16 cellular contexts compared by ENCODE assay signal in genomic region chr2:39265315-39265714, GRCh38. TPM values are rescaled to one million over a fixed set of nuclear protein-coding genes. Genes with fewer than 3 reads are reported as not detected.
DNase-seq lines count a peak whose midpoint lies in the region; ATAC-seq and TF ChIP-seq lines count a peak whose summit lies in the region.
"Had no signal": no experiment of that assay in that cellular context is flagged by ENCODE, and none has a peak within 500 bp of the region (broad histone marks: within the 10 kb centered on the region; RNA-seq: fewer than 3 reads in every experiment).

No MANE protein-coding gene starts in this region.

- BruUV-seq in OCI-LY7 (replicated peaks; lab: Mats Ljungman, UMichigan), result no TSS peak

- no peaks in the 10 kb centered on the region for H3K79me2 ChIP-seq in OCI-LY7 (ENCODE audit: insufficient read depth, low read depth, low read length)

- POLR2A ChIA-PET in OCI-LY7 (lab: Charles Lee), result interaction anchor here (0.6 to 1.3 kb wide), 3 partner anchors 9 to 1223 kb away, joined by 3 to 6 read pairs (median 4); no protein-coding TSS in a partner anchor

- peak overlapping the region; percentile 77 for H3K27ac ChIP-seq in OCI-LY7 (ENCODE audit: low read depth, low read length, poor library complexity, severe bottlenecking)

- no peaks in the 10 kb centered on the region for H3K27me3 ChIP-seq in GM06990 (replicated peaks; ENCODE audit: control insufficient read depth, insufficient read depth, low read length)
- H3K27me3 ChIP-seq: heart left ventricle had no signal

- intact Hi-C loops in OCI-LY7 (cut with micrococcal nuclease; ENCODE audit: unreplicated experiment) (no loop called here), mucosa of descending colon (cut with DNase I, micrococcal nuclease) (no loop called here)

- H3K4me3 ChIP-seq in GM06990 (replicated peaks; ENCODE audit: low read depth, low read length), result no peak overlapping the region
- H3K4me3 ChIP-seq in OCI-LY7 (ENCODE audit: low read depth, low read length, poor library complexity, severe bottlenecking), result peak overlapping the region; percentile 44
- H3K4me3 ChIP-seq in mucosa of descending colon, result no peak overlapping the region
- H3K4me3 ChIP-seq: heart left ventricle had no signal

- no peak for TF ChIP-seq CTCF in GM06990 (IDR thresholded peaks at IDR 0.05; ENCODE audit: insufficient read depth, low read length, poor library complexity, severe bottlenecking)
- no peak for TF ChIP-seq CTCF in OCI-LY7 (conservative IDR thresholded peaks at IDR 0.05; ENCODE audit: low read length)
- no peak for TF ChIP-seq CTCF in mucosa of descending colon (IDR thresholded peaks at IDR 0.05)

- no peaks in the 10 kb centered on the region for H4K20me1 ChIP-seq in OCI-LY7 (ENCODE audit: insufficient read depth, low read length)

- H3K4me1 ChIP-seq in OCI-LY7 (ENCODE audit: insufficient read depth, low read length, poor library complexity, severe bottlenecking) (peaks cover 33% of the 10 kb centered on the region), mucosa of descending colon (ENCODE audit: low read depth) (peaks cover 13% of the 10 kb centered on the region)

- H3K9me2 ChIP-seq in OCI-LY7 (ENCODE audit: insufficient read depth, low read length), result no peaks in the 10 kb centered on the region

- CTCF ChIA-PET in OCI-LY7 (lab: Charles Lee; ENCODE audit: unreplicated experiment), result no interaction called here

- H3K36me3 ChIP-seq in GM06990 (ENCODE audit: control insufficient read depth, insufficient read depth, low read length) (no peaks in the 10 kb centered on the region), OCI-LY7 (ENCODE audit: insufficient read depth, low read length) (peaks cover 12% of the 10 kb centered on the region), mucosa of descending colon (ENCODE audit: low read depth) (no peaks in the 10 kb centered on the region)

- peak; percentile 25 for DNase-seq in GM06990 (ENCODE audit: extremely low read depth, insufficient read length)
- peak; percentile 39 for DNase-seq in NAMALWA (ENCODE audit: low spot score)
- DNase-seq in OCI-LY7 (ENCODE audit: low spot score), result peak; percentile 53
- DNase-seq in mucosa of descending colon, result no peak
- DNase-seq in kidney tubule cell (ENCODE audit: low spot score), result no peak
- no peak for DNase-seq in HCEC 1CT
- no peak for DNase-seq in dedifferentiated amniotic fluid mesenchymal stem cell (ENCODE audit: extremely low spot score)
- DNase-seq: activated CD4-positive, alpha-beta T cell treated with anti-CD3 and anti-CD28 coated beads, Interleukin-2, amount 10 ng/mL, durations not matched to agents 7 days and 5 days; activated T-cell treated with anti-CD3 and anti-CD28 coated beads, Interleukin-2, amount 50 U/mL, for 48 hours; anterior cingulate cortex; DMS79; heart left ventricle; NCI-H187 treated with DMSO at 0.1 percent for 48 hours; nucleus accumbens; SHP77 had no signal

- H3K4me2 ChIP-seq in OCI-LY7 (ENCODE audit: low read length), result peak overlapping the region; percentile 76

- H3K9me3 ChIP-seq in OCI-LY7 (ENCODE audit: low read length), result no peaks in the 10 kb centered on the region
- no peaks in the 10 kb centered on the region for H3K9me3 ChIP-seq in mucosa of descending colon
- H3K9me3 ChIP-seq: heart left ventricle had no signal

- peak overlapping the region; percentile 81 for H2AFZ ChIP-seq in OCI-LY7 (ENCODE audit: low read length)

- ATAC-seq in mucosa of descending colon, result peak; percentile 28
- ATAC-seq in HG02885 (IDR thresholded peaks at IDR 0.05; ENCODE audit: poor library complexity, unreplicated experiment), result no peak

RNA-seq across cellular contexts. Expression of gene CDKL4, which starts 21.5 kb away (rescaled TPM):
- not detected in 2 replicates for total RNA-seq in OCI-LY7 (2014; rRNA removed; shearing (Covaris generic))
- not detected in 2 replicates for total RNA-seq in OCI-LY7 (2022)
- total RNA-seq in mucosa of descending colon, result 1 to 10 TPM in 1 of 3 donors, under 1 TPM in 1, not detected in 1; 0.31 to 1.0 TPM

Comparison
In these comparisons a context has a peak if more than half of its experiments do, and no peak if none do; other contexts are left out.
1. DNase-seq: peak in GM06990 (single experiment), NAMALWA (single experiment) and OCI-LY7 (single experiment); none in mucosa of descending colon (0 of 3), kidney tubule cell (single experiment), HCEC 1CT (single experiment) and dedifferentiated amniotic fluid mesenchymal stem cell (single experiment).